ENCODE assay signal across 23 cellular contexts in genomic region chr7:120304674-120305073, GRCh38. TPM values are rescaled to one million over a fixed set of nuclear protein-coding genes. Genes with fewer than 3 reads are reported as not detected.
DNase-seq lines count a peak whose midpoint lies in the region; ATAC-seq and TF ChIP-seq lines count a peak whose summit lies in the region.
"Had no signal": no experiment of that assay in that cellular context is flagged by ENCODE, and none has a peak within 500 bp of the region (broad histone marks: within the 10 kb centered on the region; RNA-seq: fewer than 3 reads in every experiment).

No MANE protein-coding gene starts in this region.

- H3K27me3 Mint-ChIP-seq in GM23338 (ENCODE audit: insufficient read depth, low read depth, poor library complexity) (peaks cover 2% of the 10 kb centered on the region), WTC11 (ENCODE audit: low read depth) (no peaks in the 10 kb centered on the region)
- H3K27me3 Mint-ChIP-seq: CD4-positive, CD25-positive, alpha-beta regulatory T cell; T-helper 17 cell had no signal

- H3K4me2 ChIP-seq in GM23338 (no peak overlapping the region; the same call in 1 of the 2 replicates), PC-3 (ENCODE audit: low read length) (no peak overlapping the region)
- H3K4me2 ChIP-seq: BLaER1 had no signal

- H3K27me3 ChIP-seq in GM23338 (ENCODE audit: insufficient read depth): no peaks in the 10 kb centered on the region
- H3K27me3 ChIP-seq in PC-3 (ENCODE audit: low read length): no peaks in the 10 kb centered on the region
- H3K27me3 ChIP-seq: BLaER1 had no signal

- in situ Hi-C loops in G401 (cut with HindIII; ENCODE audit: low sequenced_read_pairs): no loop called here

- no peaks in the 10 kb centered on the region for H3K79me2 ChIP-seq in GM23338 (replicated peaks; ENCODE audit: insufficient read depth)
- no peaks in the 10 kb centered on the region for H3K79me2 ChIP-seq in PC-3 (ENCODE audit: low read length)

- POLR2A ChIA-PET in WTC11 (lab: Charles Lee) (no interaction called here), PC-3 (lab: Charles Lee; ENCODE audit: unreplicated experiment) (no interaction called here)

- H3K4me3 ChIP-seq in GM23338 (no peak overlapping the region), PC-3 (ENCODE audit: low read length) (no peak overlapping the region)
- H3K4me3 ChIP-seq: BLaER1, SJCRH30 had no signal

- no peaks in the 10 kb centered on the region for H3K36me3 Mint-ChIP-seq in GM23338 (ENCODE audit: low read depth)
- H3K36me3 Mint-ChIP-seq in WTC11: no peaks in the 10 kb centered on the region
- H3K36me3 Mint-ChIP-seq: CD4-positive, CD25-positive, alpha-beta regulatory T cell had no signal

- intact Hi-C loops in PC-3 (cut with micrococcal nuclease): no loop called here

- H4K20me1 ChIP-seq in GM23338 (replicated peaks; ENCODE audit: insufficient read depth) (no peaks in the 10 kb centered on the region), PC-3 (ENCODE audit: low read length) (no peaks in the 10 kb centered on the region)
- H4K20me1 ChIP-seq: BLaER1 had no signal

- peak; percentile 41; the same call in 2 of the 3 replicates for ATAC-seq in GM23338
- 0 out of 2 replicates have a peak, but pooled peaks have one; percentile 28 for ATAC-seq in WTC11
- ATAC-seq in HG03521 (IDR thresholded peaks at IDR 0.05; ENCODE audit: unreplicated experiment): no peak
- ATAC-seq in PC-3: no peak
- ATAC-seq: SK-N-SH treated with all-trans-retinoic acid at 6 μM for 48 hours, T-helper 17 cell had no signal

- H3K4me1 ChIP-seq in GM23338 (ENCODE audit: insufficient read depth): peaks cover 22% of the 10 kb centered on the region
- no peaks in the 10 kb centered on the region for H3K4me1 ChIP-seq in PC-3 (ENCODE audit: insufficient read depth, low read length)
- H3K4me1 ChIP-seq: BLaER1, SJCRH30 had no signal

- H3K27ac Mint-ChIP-seq in GM23338 (no peak overlapping the region; the same call in 1 of the 2 replicates), WTC11 (peak overlapping the region; percentile 79)
- H3K27ac Mint-ChIP-seq: CD4-positive, CD25-positive, alpha-beta regulatory T cell; T-helper 17 cell had no signal

- H3K9ac ChIP-seq in PC-3 (ENCODE audit: low read length): no peak overlapping the region
- H3K9ac ChIP-seq: BLaER1 had no signal

- no TSS peak for BruUV-seq in PC-3 (replicated peaks; lab: Mats Ljungman, UMichigan)

- no peak for TF ChIP-seq CTCF in GM23338 (conservative IDR thresholded peaks at IDR 0.05; ENCODE audit: low read depth in 2 of 2)
- no peak for TF ChIP-seq CTCF in WTC11 (IDR thresholded peaks at IDR 0.05)
- TF ChIP-seq CTCF in PC-3 (conservative IDR thresholded peaks at IDR 0.05; ENCODE audit: low read depth, low read length): no peak

- H3F3A ChIP-seq in GM23338 (replicated peaks; ENCODE audit: low read depth) (no peaks in the 10 kb centered on the region), PC-3 (ENCODE audit: low read length, unreplicated experiment) (no peaks in the 10 kb centered on the region)

- H3K27ac ChIP-seq in GM23338 (ENCODE audit: low read depth) (0 out of 2 replicates have a peak overlapping the region, but pooled peaks have one; percentile 10), PC-3 (ENCODE audit: low read length) (no peak overlapping the region)
- H3K27ac ChIP-seq: BLaER1, SJCRH30 had no signal

- no peaks in the 10 kb centered on the region for H3K9me3 Mint-ChIP-seq in GM23338
- no peaks in the 10 kb centered on the region for H3K9me3 Mint-ChIP-seq in WTC11

- H3K4me1 Mint-ChIP-seq in GM23338 (peaks cover 31% of the 10 kb centered on the region), WTC11 (peaks cover 20% of the 10 kb centered on the region)
- H3K4me1 Mint-ChIP-seq: CD4-positive, CD25-positive, alpha-beta regulatory T cell; T-helper 17 cell had no signal

- H3K4me3 Mint-ChIP-seq in GM23338 (no peak overlapping the region), WTC11 (no peak overlapping the region)
- H3K4me3 Mint-ChIP-seq: CD4-positive, CD25-positive, alpha-beta regulatory T cell; T-helper 17 cell had no signal

- DNase-seq in G401 (ENCODE audit: low spot score): peak; percentile 61
- peak; percentile 17 for DNase-seq in GM23338 (ENCODE audit: low spot score)
- peak; percentile 22 for DNase-seq in NCI-H2227 (lab: John Stamatoyannopoulos, UW; ENCODE audit: unreplicated experiment)
- no peak for DNase-seq in WTC11 (ENCODE audit: low spot score)
- no peak for DNase-seq in germinal center (ENCODE audit: low spot score)
- no peak for DNase-seq in iPS-NIHi11 (ENCODE audit: low spot score)
- no peak for DNase-seq in PC-3
- DNase-seq: CD4-positive, CD25-positive, alpha-beta regulatory T cell; DMS153; DND-41; IMR-90; KG1; MM.1S; NCI-H1092 treated with DMSO at 0.1 percent for 48 hours; NCI-H1436; NCI-H187 treated with DMSO at 0.1 percent for 48 hours; SJCRH30; T-helper 17 cell had no signal

- CTCF ChIA-PET in WTC11 (lab: Charles Lee): interaction anchor here (0.9 kb wide), 1 partner anchor 32 kb away, joined by 3 read pairs; the partner anchor contains the start of gene KCND2
- CTCF ChIA-PET in PC-3 (lab: Charles Lee): no interaction called here

- H2AFZ ChIP-seq in GM23338: no peak overlapping the region
- H2AFZ ChIP-seq in PC-3 (ENCODE audit: low read length): no peak overlapping the region

- H3K36me3 ChIP-seq in GM23338 (ENCODE audit: insufficient read depth): no peaks in the 10 kb centered on the region
- no peaks in the 10 kb centered on the region for H3K36me3 ChIP-seq in PC-3 (ENCODE audit: low read depth, low read length)
- H3K36me3 ChIP-seq: BLaER1, SJCRH30 had no signal

- H3K9me2 ChIP-seq in GM23338 (ENCODE audit: insufficient read depth) (no peaks in the 10 kb centered on the region), PC-3 (replicated peaks; ENCODE audit: low read length) (no peaks in the 10 kb centered on the region)

- H3K9me3 ChIP-seq in PC-3 (ENCODE audit: low read length): no peaks in the 10 kb centered on the region
- H3K9me3 ChIP-seq: BLaER1, SJCRH30 had no signal

TF ChIP-seq in GM23338, 12 proteins besides CTCF, POLR2A, EP300 and RAD21:
- TF ChIP-seq ZNF114 (CRISPR knock-in tag; IDR thresholded peaks at IDR 0.05) (no peak), NANOG (IDR thresholded peaks at IDR 0.05; ENCODE audit: borderline replicate concordance) (no peak), CREB1 (CRISPR knock-in tag; IDR thresholded peaks at IDR 0.05; ENCODE audit: low read depth) (no peak), POLR2AphosphoS5 (IDR thresholded peaks at IDR 0.05; ENCODE audit: low read depth) (no peak), ETS1 (IDR thresholded peaks at IDR 0.05) (no peak)

TF ChIP-seq in WTC11, 78 proteins besides CTCF, POLR2A, EP300 and RAD21 (continues in another document):
- no peak for TF ChIP-seq NR1H2 (CRISPR knock-in tag; IDR thresholded peaks at IDR 0.05)
- TF ChIP-seq, protein P1, sequence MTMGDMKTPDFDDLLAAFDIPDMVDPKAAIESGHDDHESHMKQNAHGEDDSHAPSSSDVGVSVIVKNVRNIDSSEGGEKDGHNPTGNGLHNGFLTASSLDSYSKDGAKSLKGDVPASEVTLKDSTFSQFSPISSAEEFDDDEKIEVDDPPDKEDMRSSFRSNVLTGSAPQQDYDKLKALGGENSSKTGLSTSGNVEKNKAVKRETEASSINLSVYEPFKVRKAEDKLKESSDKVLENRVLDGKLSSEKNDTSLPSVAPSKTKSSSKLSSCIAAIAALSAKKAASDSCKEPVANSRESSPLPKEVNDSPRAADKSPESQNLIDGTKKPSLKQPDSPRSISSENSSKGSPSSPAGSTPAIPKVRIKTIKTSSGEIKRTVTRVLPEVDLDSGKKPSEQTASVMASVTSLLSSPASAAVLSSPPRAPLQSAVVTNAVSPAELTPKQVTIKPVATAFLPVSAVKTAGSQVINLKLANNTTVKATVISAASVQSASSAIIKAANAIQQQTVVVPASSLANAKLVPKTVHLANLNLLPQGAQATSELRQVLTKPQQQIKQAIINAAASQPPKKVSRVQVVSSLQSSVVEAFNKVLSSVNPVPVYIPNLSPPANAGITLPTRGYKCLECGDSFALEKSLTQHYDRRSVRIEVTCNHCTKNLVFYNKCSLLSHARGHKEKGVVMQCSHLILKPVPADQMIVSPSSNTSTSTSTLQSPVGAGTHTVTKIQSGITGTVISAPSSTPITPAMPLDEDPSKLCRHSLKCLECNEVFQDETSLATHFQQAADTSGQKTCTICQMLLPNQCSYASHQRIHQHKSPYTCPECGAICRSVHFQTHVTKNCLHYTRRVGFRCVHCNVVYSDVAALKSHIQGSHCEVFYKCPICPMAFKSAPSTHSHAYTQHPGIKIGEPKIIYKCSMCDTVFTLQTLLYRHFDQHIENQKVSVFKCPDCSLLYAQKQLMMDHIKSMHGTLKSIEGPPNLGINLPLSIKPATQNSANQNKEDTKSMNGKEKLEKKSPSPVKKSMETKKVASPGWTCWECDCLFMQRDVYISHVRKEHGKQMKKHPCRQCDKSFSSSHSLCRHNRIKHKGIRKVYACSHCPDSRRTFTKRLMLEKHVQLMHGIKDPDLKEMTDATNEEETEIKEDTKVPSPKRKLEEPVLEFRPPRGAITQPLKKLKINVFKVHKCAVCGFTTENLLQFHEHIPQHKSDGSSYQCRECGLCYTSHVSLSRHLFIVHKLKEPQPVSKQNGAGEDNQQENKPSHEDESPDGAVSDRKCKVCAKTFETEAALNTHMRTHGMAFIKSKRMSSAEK (CRISPR knock-in tag; IDR thresholded peaks at IDR 0.05; ENCODE audit: borderline replicate concordance): no peak
- no peak for TF ChIP-seq SP1 (CRISPR knock-in tag; conservative IDR thresholded peaks at IDR 0.05)
- TF ChIP-seq ERG (CRISPR knock-in tag; IDR thresholded peaks at IDR 0.05): no peak
- no peak for TF ChIP-seq GABPB1 (CRISPR knock-in tag; IDR thresholded peaks at IDR 0.05)
- no peak for TF ChIP-seq USF1 (CRISPR knock-in tag; IDR thresholded peaks at IDR 0.05)

RNA-seq across cellular contexts. Expression of gene KCND2, which starts 31.7 kb away (rescaled TPM):
- total RNA-seq in G401 (2014; rRNA removed; shearing (Covaris generic)): not detected in 2 replicates
- 15.6 and 17.7 TPM in 2 replicates for total RNA-seq in GM23338 (2014; rRNA removed; shearing (Covaris generic))
- polyA plus RNA-seq in GM23338 (2016; fragmentation: Nextera tagmentation; extraction: Ambion mirVana): 7.1 and 8.3 TPM in 2 replicates
- total RNA-seq in WTC11 (2021) (4.6 to 6.7 TPM (median 6.2 TPM) in 3 replicates), PC-3 (2014; rRNA removed) (0.17 and 0.33 TPM in 2 replicates)
- total RNA-seq: CD4-positive, CD25-positive, alpha-beta regulatory T cell; NCI-H460; OCI-LY7; SJCRH30; T-helper 17 cell had no signal
- polyA plus RNA-seq: CD4-positive, CD25-positive, alpha-beta regulatory T cell; IMR-90 had no signal

Comparison
In these comparisons a context has a peak if more than half of its experiments do, and no peak if none do; other contexts are left out.
1. DNase-seq: peak in G401 (single experiment), GM23338 (single experiment) and NCI-H2227 (single experiment); none in WTC11 (single experiment), germinal center (single experiment), iPS-NIHi11 (single experiment) and PC-3 (single experiment).
2. ATAC-seq: peak in GM23338 (single experiment) and WTC11 (single experiment); none in HG03521 (single experiment) and PC-3 (single experiment).